ENCODE assay signal across 8 cellular contexts in the genomic region with DNA sequence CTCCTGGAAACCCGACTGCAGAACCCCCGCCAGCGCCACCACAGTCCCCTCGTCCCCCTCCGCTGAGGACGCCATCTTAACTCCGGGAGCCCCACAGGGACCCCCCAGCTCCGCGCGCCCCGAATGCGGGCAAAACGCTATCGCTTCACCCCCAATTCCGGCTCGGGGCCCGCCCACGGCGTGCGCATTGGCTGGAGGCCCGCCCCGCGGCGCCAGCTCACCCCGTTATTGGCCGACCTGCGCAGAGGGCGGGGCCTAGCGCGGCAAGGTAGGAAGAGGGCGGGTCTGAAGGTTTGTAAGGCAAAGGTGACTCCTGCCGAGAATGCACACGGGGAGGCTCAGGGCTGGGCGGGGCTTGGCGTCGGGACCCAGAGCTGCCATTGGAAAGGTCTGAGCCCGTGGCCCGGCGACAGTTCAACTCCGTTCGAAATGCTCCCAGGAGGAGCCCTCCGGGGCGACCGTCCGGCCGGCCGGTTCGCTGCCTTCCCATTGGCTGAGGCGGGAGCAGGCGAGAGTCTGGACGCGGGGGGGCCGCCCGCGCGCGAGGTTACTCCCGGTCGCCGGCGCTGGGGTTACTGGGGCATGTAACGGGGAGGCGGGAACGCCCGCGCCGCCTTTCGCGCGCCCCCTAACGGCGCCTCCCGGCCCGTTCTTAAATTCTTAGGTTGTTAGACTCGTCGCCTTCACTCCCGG. TPM values are rescaled to one million over a fixed set of nuclear protein-coding genes. Genes with fewer than 3 reads are reported as not detected.
DNase-seq lines count a peak whose midpoint lies in the region; ATAC-seq and TF ChIP-seq lines count a peak whose summit lies in the region.

A gene with protein sequence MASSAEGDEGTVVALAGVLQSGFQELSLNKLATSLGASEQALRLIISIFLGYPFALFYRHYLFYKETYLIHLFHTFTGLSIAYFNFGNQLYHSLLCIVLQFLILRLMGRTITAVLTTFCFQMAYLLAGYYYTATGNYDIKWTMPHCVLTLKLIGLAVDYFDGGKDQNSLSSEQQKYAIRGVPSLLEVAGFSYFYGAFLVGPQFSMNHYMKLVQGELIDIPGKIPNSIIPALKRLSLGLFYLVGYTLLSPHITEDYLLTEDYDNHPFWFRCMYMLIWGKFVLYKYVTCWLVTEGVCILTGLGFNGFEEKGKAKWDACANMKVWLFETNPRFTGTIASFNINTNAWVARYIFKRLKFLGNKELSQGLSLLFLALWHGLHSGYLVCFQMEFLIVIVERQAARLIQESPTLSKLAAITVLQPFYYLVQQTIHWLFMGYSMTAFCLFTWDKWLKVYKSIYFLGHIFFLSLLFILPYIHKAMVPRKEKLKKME (minus strand): TSS at position 127 of the 693 bp plus-strand sequence. CDS start 52 bp downstream, at position 75.

- peaks cover 8% of the 10 kb centered on the region for H3F3A ChIP-seq in DOHH2 (ENCODE audit: control insufficient read depth, insufficient read depth)

- peak within 1 kb of the TSS; percentile 97 for H3K4me3 ChIP-seq in DOHH2 (ENCODE audit: low read length)
- peak within 1 kb of the TSS; percentile 65 to 87 (median 74) for H3K4me3 ChIP-seq in Peyer's patch
- H3K4me3 ChIP-seq in muscle layer of duodenum (ENCODE audit: low read depth in 1 of 2, low read length in 2 of 2) = peak within 1 kb of the TSS; percentile 85 to 87

- no peaks in the 10 kb centered on the region for H3K9me3 ChIP-seq in DOHH2 (ENCODE audit: control insufficient read depth, insufficient read depth, low read length)
- H3K9me3 ChIP-seq in KOPT-K1 (ENCODE audit: insufficient read depth, low read length, poor library complexity, severe bottlenecking) = no peaks in the 10 kb centered on the region
- no peaks in the 10 kb centered on the region for H3K9me3 ChIP-seq in Peyer's patch
- H3K9me3 ChIP-seq in muscle layer of duodenum (ENCODE audit: control insufficient read depth in 1 of 2, low read length in 2 of 2) = no peaks in the 10 kb centered on the region

- H3K27me3 ChIP-seq in DOHH2 (ENCODE audit: control insufficient read depth, low read length) (no peaks in the 10 kb centered on the region), Peyer's patch (no peaks in the 10 kb centered on the region), muscle layer of duodenum (ENCODE audit: low read depth, low read length) (no peaks in the 10 kb centered on the region)

- H3K36me3 ChIP-seq in DOHH2 (ENCODE audit: control insufficient read depth, low read length) = peaks cover 23% of the 10 kb centered on the region
- peaks cover 21% of the 10 kb centered on the region for H3K36me3 ChIP-seq in KOPT-K1 (ENCODE audit: insufficient read depth, low read length)
- peaks cover 0 to 4% (median 0%) of the 10 kb centered on the region in 3 donors for H3K36me3 ChIP-seq in Peyer's patch
- H3K36me3 ChIP-seq in muscle layer of duodenum (ENCODE audit: control insufficient read depth in 1 of 2, insufficient read depth in 2 of 2, low read length in 2 of 2) = peaks cover 0 to 4% of the 10 kb centered on the region in 2 donors

- peaks cover 19% of the 10 kb centered on the region for H3K4me1 ChIP-seq in DOHH2 (ENCODE audit: control insufficient read depth, low read length)
- H3K4me1 ChIP-seq in Peyer's patch = peaks cover 0 to 36% (median 4%) of the 10 kb centered on the region in 4 donors
- peaks cover 4 to 14% of the 10 kb centered on the region in 2 donors for H3K4me1 ChIP-seq in muscle layer of duodenum (ENCODE audit: control insufficient read depth in 1 of 2, insufficient read depth in 2 of 2, low read length in 2 of 2)

- ATAC-seq in GM21786 (IDR thresholded peaks at IDR 0.05; ENCODE audit: unreplicated experiment) (peak; percentile 93), esophagus mucosa (peak; percentile 99)

- TF ChIP-seq POLR2A in Peyer's patch (IDR thresholded peaks at IDR 0.05) = peak; percentile 88 to 92

- peak; percentile 96 to 99 (median 98) for DNase-seq in Peyer's patch
- DNase-seq in activated T-cell treated with anti-CD3 and anti-CD28 coated beads, Interleukin-2, amount 50 U/mL, for 48 hours = peak; percentile 98 to 99
- DNase-seq in stimulated activated CD8-positive, alpha-beta memory T cell treated with anti-CD3 and anti-CD28 coated beads, Interleukin-7, amount 100 ng/mL, for 4 hours (ENCODE audit: low read depth in 2 of 2) = peak; percentile 95 to 97

- H3K27ac ChIP-seq in DOHH2 (ENCODE audit: low read depth, low read length) (peak within 1 kb of the TSS; percentile 86), KOPT-K1 (ENCODE audit: low read depth, low read length, poor library complexity, severe bottlenecking) (peak within 1 kb of the TSS; percentile 74), Peyer's patch (peak within 1 kb of the TSS; percentile 92 to 95 (median 93)), muscle layer of duodenum (ENCODE audit: low read length) (peak within 1 kb of the TSS; percentile 84)

- H3K79me2 ChIP-seq in DOHH2 (ENCODE audit: control insufficient read depth, low read length) = peaks cover 22% of the 10 kb centered on the region

- TF ChIP-seq CTCF in DOHH2 (IDR thresholded peaks at IDR 0.05; ENCODE audit: low read depth, low read length, poor library complexity, severe bottlenecking) (peak; percentile 73), Peyer's patch (IDR thresholded peaks at IDR 0.05) (peak; percentile 75 to 95 (median 90))

- no peaks in the 10 kb centered on the region for H4K20me1 ChIP-seq in DOHH2 (ENCODE audit: control insufficient read depth, insufficient read depth, low read depth, low read length)

- H3K9me2 ChIP-seq in DOHH2 (replicated peaks; ENCODE audit: control insufficient read depth, low read length) = no peaks in the 10 kb centered on the region

- H3K4me2 ChIP-seq in DOHH2 (ENCODE audit: low read length) = peak within 1 kb of the TSS; percentile 92

RNA-seq across cellular contexts. Expression of the gene that starts here (rescaled TPM):
- 100 to 1,000 TPM in 3 of 4 donors, 10 to 100 TPM in 1; 18.2 to 230 (median 179) TPM for total RNA-seq in Peyer's patch
- 40.3 TPM for total RNA-seq in esophagus mucosa

Comparison
In these comparisons a context has a peak if more than half of its experiments do, and no peak if none do; other contexts are left out.
1. Peak in every context shown above with its lines: DNase-seq, ATAC-seq, H3K4me3 ChIP-seq and H3K27ac ChIP-seq.